ENCODE assay signal across 8 cellular contexts in the genomic region with DNA sequence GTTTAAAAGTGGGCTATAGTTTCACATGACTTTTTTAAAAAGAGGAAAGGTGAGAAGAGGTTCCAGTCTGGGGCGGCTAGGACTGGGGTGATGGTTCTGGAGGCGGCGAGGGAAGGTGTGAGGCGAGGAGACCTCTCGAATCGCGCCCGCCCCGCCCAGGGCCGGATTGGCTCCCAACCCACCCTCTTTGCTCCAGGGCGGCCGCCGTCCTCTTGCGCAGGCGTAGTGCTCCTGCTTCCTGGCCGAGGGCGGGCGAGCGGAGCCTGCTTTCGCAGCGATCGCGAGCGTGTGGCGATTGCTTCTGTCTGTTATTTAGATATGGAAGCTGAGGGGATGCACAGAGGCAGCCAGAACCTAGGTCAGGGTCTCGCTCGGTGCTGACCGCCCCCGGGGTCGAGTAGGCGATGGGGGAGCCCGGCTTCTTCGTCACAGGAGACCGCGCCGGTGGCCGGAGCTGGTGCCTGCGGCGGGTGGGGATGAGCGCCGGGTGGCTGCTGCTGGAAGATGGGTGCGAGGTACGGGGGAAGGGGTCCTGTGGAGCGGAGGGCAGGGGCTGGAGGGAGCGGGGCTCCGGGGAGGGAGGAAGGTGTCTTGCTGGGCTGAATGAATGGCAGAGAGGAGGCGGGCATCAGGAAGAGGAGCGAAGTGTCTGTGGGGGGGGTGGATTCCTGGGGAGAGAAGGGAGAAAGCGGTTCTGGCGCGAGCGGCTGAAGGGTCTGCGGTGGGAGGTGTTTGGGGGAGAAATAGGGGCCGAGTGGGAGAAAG. TPM values are rescaled to one million over a fixed set of nuclear protein-coding genes. Genes with fewer than 3 reads are reported as not detected.
DNase-seq lines count a peak whose midpoint lies in the region; ATAC-seq and TF ChIP-seq lines count a peak whose summit lies in the region.

A gene with protein sequence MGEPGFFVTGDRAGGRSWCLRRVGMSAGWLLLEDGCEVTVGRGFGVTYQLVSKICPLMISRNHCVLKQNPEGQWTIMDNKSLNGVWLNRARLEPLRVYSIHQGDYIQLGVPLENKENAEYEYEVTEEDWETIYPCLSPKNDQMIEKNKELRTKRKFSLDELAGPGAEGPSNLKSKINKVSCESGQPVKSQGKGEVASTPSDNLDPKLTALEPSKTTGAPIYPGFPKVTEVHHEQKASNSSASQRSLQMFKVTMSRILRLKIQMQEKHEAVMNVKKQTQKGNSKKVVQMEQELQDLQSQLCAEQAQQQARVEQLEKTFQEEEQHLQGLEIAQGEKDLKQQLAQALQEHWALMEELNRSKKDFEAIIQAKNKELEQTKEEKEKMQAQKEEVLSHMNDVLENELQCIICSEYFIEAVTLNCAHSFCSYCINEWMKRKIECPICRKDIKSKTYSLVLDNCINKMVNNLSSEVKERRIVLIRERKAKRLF (plus strand): TSS at position 223 of the 765 bp plus-strand sequence. CDS start 182 bp downstream, at position 405.

- H3K9me3 ChIP-seq in colonic mucosa = no peaks in the 10 kb centered on the region

- no peak within 1 kb of the TSS for H3K27ac ChIP-seq in colonic mucosa

- DNase-seq in AML-193 (lab: John Stamatoyannopoulos, UW) = peak; percentile 93 to 94
- DNase-seq in NCI-H510A treated with DMSO at 0.1 percent for 48 hours (lab: John Stamatoyannopoulos, UW) = peak; percentile 95
- peak; percentile 85 to 88 for DNase-seq in activated CD4-positive, alpha-beta T cell treated with anti-CD3 and anti-CD28 coated beads for 4 hours
- peak; percentile 96 for DNase-seq in colonic mucosa
- peak; percentile 89 for DNase-seq in kidney tubule cell (ENCODE audit: low spot score)
- DNase-seq in stimulated activated CD4-positive, alpha-beta T cell treated with anti-CD3 and anti-CD28 coated beads, Interleukin-1b, Interleukin-23, amount 100 ng/mL, for 1 hour (ENCODE audit: low read depth in 2 of 2) = peak; percentile 73 to 77

- H3K4me1 ChIP-seq in colonic mucosa = peaks cover 10% of the 10 kb centered on the region

- peak; percentile 80 for ATAC-seq in GM19043 (IDR thresholded peaks at IDR 0.05; ENCODE audit: low read depth, unreplicated experiment)
- peak; percentile 66 for ATAC-seq in HG03378 (IDR thresholded peaks at IDR 0.05; ENCODE audit: unreplicated experiment)

- intact Hi-C loops in colonic mucosa (cut with DNase I) = no loop called here

- no peaks in the 10 kb centered on the region for H3K27me3 ChIP-seq in colonic mucosa

- H3K4me3 ChIP-seq in colonic mucosa = peak within 1 kb of the TSS; percentile 89

- TF ChIP-seq CTCF in colonic mucosa (IDR thresholded peaks at IDR 0.05) = no peak

- H3K36me3 ChIP-seq in colonic mucosa = no peaks in the 10 kb centered on the region

- peak within 1 kb of the TSS; percentile 79 to 92 for H3K9ac ChIP-seq in colonic mucosa (ENCODE audit: low read depth in 2 of 2, low read length in 2 of 2)

RNA-seq across cellular contexts. Expression of the gene that starts here (rescaled TPM):
- total RNA-seq in colonic mucosa = 10 to 100 TPM; 12.2 to 17.3 TPM
